ENCODE assay signal across 8 cellular contexts in genomic region chr5:179658179-179658856, GRCh38. TPM values are rescaled to one million over a fixed set of nuclear protein-coding genes. Genes with fewer than 3 reads are reported as not detected.
DNase-seq lines count a peak whose midpoint lies in the region; ATAC-seq, FAIRE-seq and TF ChIP-seq lines count a peak whose summit lies in the region.
"Not testable (repeated sequence)": the region's sequence is repeated elsewhere in the genome, so short reads cannot be mapped to it uniquely, and the experiment has no call there.

No MANE protein-coding gene starts in this region.

- H3K4me3 Mint-ChIP-seq in WTC11, result peak overlapping the region; percentile 76

- peak; percentile 54 for DNase-seq in AG20443 (ENCODE audit: low spot score)
- peak; percentile 65 for DNase-seq in NCI-H146 (lab: John Stamatoyannopoulos, UW)
- not testable (repeated sequence) for DNase-seq in WTC11 (ENCODE audit: low spot score); kidney
- peak; percentile 38 for DNase-seq in dermis blood vessel endothelial cell
- DNase-seq in retinal pigment epithelial cell (ENCODE audit: low read depth), result peak; percentile 21

- H3K9me3 ChIP-seq in kidney (ENCODE audit: control insufficient read depth in 1 of 2, low read length in 2 of 2), result not testable (repeated sequence)

- H3K27ac ChIP-seq in kidney (ENCODE audit: low read depth in 2 of 2, low read length in 2 of 2), result not testable (repeated sequence)

- H3K9ac ChIP-seq in kidney (ENCODE audit: low read length in 2 of 2), result peak overlapping the region in 1 of 2 donors; percentile 58

- H3K4me1 Mint-ChIP-seq in WTC11, result not testable (repeated sequence)

- TF ChIP-seq CTCF in WTC11 (IDR thresholded peaks at IDR 0.05); kidney (IDR thresholded peaks at IDR 0.05; ENCODE audit: borderline replicate concordance, extremely low read depth, insufficient read depth); retinal pigment epithelial cell (conservative IDR thresholded peaks at IDR 0.05; ENCODE audit: low read depth, low read length): not testable (repeated sequence)

- H3K27ac Mint-ChIP-seq in WTC11, result peak overlapping the region; percentile 68; the same call in 1 of the 2 replicates

- not testable (repeated sequence) for H3K27me3 Mint-ChIP-seq in WTC11 (ENCODE audit: low read depth)

- H3K4me3 ChIP-seq in kidney (ENCODE audit: low read length in 2 of 2) (peak overlapping the region; percentile 73 to 80), retinal pigment epithelial cell (ENCODE audit: low read length) (peak overlapping the region; percentile 58)

- ATAC-seq in GM18909 (IDR thresholded peaks at IDR 0.05; ENCODE audit: poor library complexity, unreplicated experiment) (peak; percentile 75), HG02870 (IDR thresholded peaks at IDR 0.05; ENCODE audit: unreplicated experiment) (peak; percentile 59), WTC11 (peak; percentile 65)

- CTCF ChIA-PET in WTC11 (lab: Charles Lee), result interaction anchor here (0.6 kb wide), 2 partner anchors 34 to 250 kb away, joined by 3 read pairs; no protein-coding TSS in a partner anchor

- not testable (repeated sequence) for H3K9me3 Mint-ChIP-seq in WTC11

- not testable (repeated sequence) for FAIRE-seq in kidney (lab: Jason Lieb, UNC)

- not testable (repeated sequence) for H3K36me3 ChIP-seq in kidney (ENCODE audit: control insufficient read depth in 1 of 2, insufficient read depth in 2 of 2, low read length in 2 of 2)

- intact Hi-C loops in kidney (cut with DNase I), result not testable (repeated sequence)

- H3K4me1 ChIP-seq in kidney (ENCODE audit: control insufficient read depth in 1 of 2, insufficient read depth in 1 of 2, low read depth in 1 of 2, low read length in 2 of 2), result not testable (repeated sequence)

- H3K36me3 Mint-ChIP-seq in WTC11, result not testable (repeated sequence)

- POLR2A ChIA-PET in WTC11 (lab: Charles Lee), result not testable (repeated sequence)

RNA-seq across cellular contexts. Expression of gene CBY3, which starts 22.5 kb away (rescaled TPM):
- 0.25 to 0.37 TPM (median 0.25 TPM) in 3 replicates for total RNA-seq in WTC11 (2021)
- total RNA-seq in dermis blood vessel endothelial cell, result not detected in 2 replicates
- not detected for total RNA-seq in kidney
- polyA plus RNA-seq in kidney (ENCODE audit: insufficient read depth, low read depth, low replicate concordance), result not detected

RNA-seq across cellular contexts. Expression of gene HNRNPH1, which starts 34.8 kb away (rescaled TPM):
- 671 to 865 TPM (median 709 TPM) in 3 replicates for total RNA-seq in WTC11 (2021)
- total RNA-seq in dermis blood vessel endothelial cell, result 656 and 803 TPM in 2 replicates
- total RNA-seq in kidney, result 564 TPM
- polyA plus RNA-seq in kidney (ENCODE audit: insufficient read depth, low read depth, low replicate concordance), result 191 TPM

RNA-seq across cellular contexts. Expression of gene CANX, which starts 40.4 kb away (rescaled TPM):
- total RNA-seq in WTC11 (2021) (493 to 611 TPM (median 500 TPM) in 3 replicates), dermis blood vessel endothelial cell (796 and 1,147 TPM in 2 replicates), kidney (824 TPM)
- polyA plus RNA-seq in kidney (ENCODE audit: insufficient read depth, low read depth, low replicate concordance), result 208 TPM
